Comparison of ENCODE assay signal across 11 cellular contexts in genomic region chr12:47781479-47782371, GRCh38. TPM values are rescaled to one million over a fixed set of nuclear protein-coding genes. Genes with fewer than 3 reads are reported as not detected.
DNase-seq lines count a peak whose midpoint lies in the region; ATAC-seq and TF ChIP-seq lines count a peak whose summit lies in the region.
"Had no signal": no experiment of that assay in that cellular context is flagged by ENCODE, and none has a peak within 500 bp of the region (broad histone marks: within the 10 kb centered on the region; RNA-seq: fewer than 3 reads in every experiment).

No MANE protein-coding gene starts in this region.

- POLR2A ChIA-PET in HEK293 (lab: Yijun Ruan, JAX) = interaction anchor here (0.6 to 1.4 kb wide), 7 partner anchors 10 to 101 kb away, joined by 3 to 10 read pairs (median 4); no protein-coding TSS in a partner anchor

- no peak for DNase-seq in CD4-positive, CD25-positive, alpha-beta regulatory T cell
- DNase-seq in activated naive CD4-positive, alpha-beta T cell treated with anti-CD3 and anti-CD28 coated beads, Interleukin-2, amount 50 U/mL, for 72 hours (ENCODE audit: low spot score in 2 of 2) = no peak
- no peak for DNase-seq in memory B cell (ENCODE audit: low spot score in 2 of 2)
- no peak for DNase-seq in CD1c-positive myeloid dendritic cell (ENCODE audit: extremely low spot score)
- no peak for DNase-seq in NCI-H1092 (lab: John Stamatoyannopoulos, UW)
- no peak for DNase-seq in LoVo (ENCODE audit: low spot score)
- DNase-seq in GDM1 (lab: John Stamatoyannopoulos, UW) = no peak
- DNase-seq: activated CD4-positive, alpha-beta T cell treated with anti-CD3 and anti-CD28 coated beads, Interleukin-2, amount 50 U/mL, for 1 hour; left colon; NCI-H446 had no signal

- peaks cover 0 to 2% (median 0%) of the 10 kb centered on the region in 7 donors for H3K9me3 Mint-ChIP-seq in CD4-positive, CD25-positive, alpha-beta regulatory T cell
- no peaks in the 10 kb centered on the region for H3K9me3 Mint-ChIP-seq in activated naive CD4-positive, alpha-beta T cell treated with anti-CD3 and anti-CD28 coated beads, Interleukin-2, amount 50 U/mL, for 72 hours
- H3K9me3 Mint-ChIP-seq in memory B cell = no peaks in the 10 kb centered on the region

- no peaks in the 10 kb centered on the region for H3K27me3 ChIP-seq in CD4-positive, CD25-positive, alpha-beta regulatory T cell (ENCODE audit: control insufficient read depth, insufficient read depth, low read length)

- peaks cover 10% of the 10 kb centered on the region for H3K36me3 Mint-ChIP-seq in CD4-positive, CD25-positive, alpha-beta regulatory T cell
- H3K36me3 Mint-ChIP-seq in activated naive CD4-positive, alpha-beta T cell treated with anti-CD3 and anti-CD28 coated beads, Interleukin-2, amount 50 U/mL, for 72 hours = peaks cover 13 to 18% of the 10 kb centered on the region in 2 donors
- peaks cover 15% of the 10 kb centered on the region for H3K36me3 Mint-ChIP-seq in memory B cell

- H3K4me1 Mint-ChIP-seq in CD4-positive, CD25-positive, alpha-beta regulatory T cell = peaks cover 5 to 14% (median 10%) of the 10 kb centered on the region in 4 donors
- H3K4me1 Mint-ChIP-seq in memory B cell = peaks cover 13% of the 10 kb centered on the region

- H3K4me1 ChIP-seq in CD4-positive, CD25-positive, alpha-beta regulatory T cell (ENCODE audit: control insufficient read depth, insufficient read depth, low read length, poor library complexity, severe bottlenecking) = no peaks in the 10 kb centered on the region
- H3K4me1 ChIP-seq in HEK293 (ENCODE audit: control insufficient read depth, insufficient read depth, low read length) = no peaks in the 10 kb centered on the region

- no peaks in the 10 kb centered on the region for H3K9me3 ChIP-seq in CD4-positive, CD25-positive, alpha-beta regulatory T cell (ENCODE audit: control insufficient read depth in 2 of 2, low read length in 2 of 2)
- no peaks in the 10 kb centered on the region for H3K9me3 ChIP-seq in HEK293 (ENCODE audit: control insufficient read depth, insufficient read depth, low read depth, low read length)

- CTCF ChIA-PET in HEK293 (lab: Yijun Ruan, JAX) = interaction anchor here (0.6 to 19.6 kb wide), 9 partner anchors 13 to 408 kb away, joined by 3 to 784 read pairs (median 4); no protein-coding TSS in a partner anchor

- H3K27me3 Mint-ChIP-seq in CD4-positive, CD25-positive, alpha-beta regulatory T cell = no peaks in the 10 kb centered on the region
- H3K27me3 Mint-ChIP-seq in memory B cell = no peaks in the 10 kb centered on the region

- peaks cover 38% of the 10 kb centered on the region for H3K36me3 ChIP-seq in CD4-positive, CD25-positive, alpha-beta regulatory T cell (ENCODE audit: control insufficient read depth, insufficient read depth, low read length)
- H3K36me3 ChIP-seq in HEK293 (ENCODE audit: control insufficient read depth in 2 of 2, insufficient read depth in 1 of 2, low read length in 2 of 2) = peaks cover 3 to 55% of the 10 kb centered on the region in 2 experiments; a peak in 2 of 3 replicates

- no peak for TF ChIP-seq CTCF in HEK293 (tag by site-specific recombination; IDR thresholded peaks at IDR 0.05)

- no peak overlapping the region for H3K27ac ChIP-seq in CD4-positive, CD25-positive, alpha-beta regulatory T cell (ENCODE audit: insufficient read depth, low read length, poor library complexity, severe bottlenecking)
- H3K27ac ChIP-seq in HEK293 (ENCODE audit: extremely low read depth, low read depth, low read length) = no peak overlapping the region

- H3K27ac Mint-ChIP-seq in CD4-positive, CD25-positive, alpha-beta regulatory T cell = peak overlapping the region; percentile 58 to 86 (median 85)
- H3K27ac Mint-ChIP-seq in activated naive CD4-positive, alpha-beta T cell treated with anti-CD3 and anti-CD28 coated beads, Interleukin-2, amount 50 U/mL, for 72 hours = peak overlapping the region; percentile 77 to 85
- H3K27ac Mint-ChIP-seq in memory B cell = peak overlapping the region; percentile 9

- H3K4me3 ChIP-seq in CD4-positive, CD25-positive, alpha-beta regulatory T cell (ENCODE audit: low read depth, low read length) = no peak overlapping the region
- no peak overlapping the region for H3K4me3 ChIP-seq in HEK293 (ENCODE audit: low read depth, low read length)

- H3K4me3 Mint-ChIP-seq in CD4-positive, CD25-positive, alpha-beta regulatory T cell = no peak overlapping the region
- H3K4me3 Mint-ChIP-seq in memory B cell = no peak overlapping the region

- no peak for ATAC-seq in CD4-positive, CD25-positive, alpha-beta regulatory T cell (ENCODE audit: low read depth in 2 of 2)
- no peak for ATAC-seq in activated naive CD4-positive, alpha-beta T cell treated with anti-CD3 and anti-CD28 coated beads, Interleukin-2, amount 50 U/mL, for 72 hours
- no peak for ATAC-seq in memory B cell (ENCODE audit: low read depth)
- ATAC-seq: left colon had no signal

TF ChIP-seq in HEK293, 187 proteins besides CTCF, POLR2A, EP300 and RAD21:
- TF ChIP-seq TRIM28 (IDR thresholded peaks at IDR 0.05; ENCODE audit: borderline replicate concordance, low read length) = no peak
- TF ChIP-seq ZNF10 (tag by site-specific recombination; IDR thresholded peaks at IDR 0.05) = 0 out of 2 replicates have a peak, but pooled peaks have one; percentile 34
- 0 out of 2 replicates have a peak, but pooled peaks have one; percentile 11 for TF ChIP-seq PRDM1 (tag by site-specific recombination; IDR thresholded peaks at IDR 0.05)

RNA-seq across cellular contexts. Expression of gene SLC48A1, which starts 8.7 kb away (rescaled TPM):
- 4.9 TPM for total RNA-seq in CD4-positive, CD25-positive, alpha-beta regulatory T cell
- polyA plus RNA-seq in CD4-positive, CD25-positive, alpha-beta regulatory T cell = 10 to 100 TPM in 1 of 4 donors, 1 to 10 TPM in 3; 7.3 to 12.7 (median 8.7) TPM
- total RNA-seq in activated naive CD4-positive, alpha-beta T cell treated with anti-CD3 and anti-CD28 coated beads, Interleukin-2, amount 50 U/mL, for 72 hours = 1 to 10 TPM; 5.2 to 7.4 TPM

RNA-seq across cellular contexts. Expression of gene RAPGEF3, which starts 23.0 kb away (rescaled TPM):
- total RNA-seq in CD4-positive, CD25-positive, alpha-beta regulatory T cell = 0.79 TPM
- polyA plus RNA-seq in CD4-positive, CD25-positive, alpha-beta regulatory T cell = under 1 TPM in 2 of 4 donors, not detected in 2; 0.10 to 0.14 TPM
- total RNA-seq in activated naive CD4-positive, alpha-beta T cell treated with anti-CD3 and anti-CD28 coated beads, Interleukin-2, amount 50 U/mL, for 72 hours = 1 to 10 TPM; 1.1 to 2.7 TPM

RNA-seq across cellular contexts. Expression of gene HDAC7, which starts 38.0 kb away (rescaled TPM):
- total RNA-seq in CD4-positive, CD25-positive, alpha-beta regulatory T cell = 163 TPM
- 10 to 100 TPM; 14.0 to 15.4 (median 15.3) TPM for polyA plus RNA-seq in CD4-positive, CD25-positive, alpha-beta regulatory T cell
- 100 to 1,000 TPM; 285 to 334 TPM for total RNA-seq in activated naive CD4-positive, alpha-beta T cell treated with anti-CD3 and anti-CD28 coated beads, Interleukin-2, amount 50 U/mL, for 72 hours

RNA-seq across cellular contexts. Expression of gene ENDOU, which starts 56.4 kb away (rescaled TPM):
- not detected for total RNA-seq in CD4-positive, CD25-positive, alpha-beta regulatory T cell
- polyA plus RNA-seq in CD4-positive, CD25-positive, alpha-beta regulatory T cell = under 1 TPM in 1 of 4 donors, not detected in 3; 0.45 TPM
- not detected for total RNA-seq in activated naive CD4-positive, alpha-beta T cell treated with anti-CD3 and anti-CD28 coated beads, Interleukin-2, amount 50 U/mL, for 72 hours
- total RNA-seq: left colon had no signal

Comparison
In these comparisons a context has a peak if more than half of its experiments do, and no peak if none do; other contexts are left out.
1. H3K27ac Mint-ChIP-seq: peak in every context shown above with its lines; median percentile 85 in CD4-positive, CD25-positive, alpha-beta regulatory T cell; 81 in activated naive CD4-positive, alpha-beta T cell treated with anti-CD3 and anti-CD28 coated beads, Interleukin-2, amount 50 U/mL, for 72 hours; 9 in memory B cell.